27 cellular contexts compared by ENCODE assay signal in genomic region chr3:63876260-63876659, GRCh38. TPM values are rescaled to one million over a fixed set of nuclear protein-coding genes. Genes with fewer than 3 reads are reported as not detected.
DNase-seq lines count a peak whose midpoint lies in the region; ATAC-seq and TF ChIP-seq lines count a peak whose summit lies in the region.
"Had no signal": no experiment of that assay in that cellular context is flagged by ENCODE, and none has a peak within 500 bp of the region (broad histone marks: within the 10 kb centered on the region; RNA-seq: fewer than 3 reads in every experiment).

No MANE protein-coding gene starts in this region.

- CTCF ChIA-PET in WTC11 (lab: Charles Lee): interaction anchor here (1.3 kb wide), 1 partner anchor 19 kb away, joined by 3 read pairs; no protein-coding TSS in a partner anchor

- H3K27ac Mint-ChIP-seq in activated T-helper 17 cell treated with anti-CD3 and anti-CD28 coated beads, Interleukin-2, amount 50 U/mL, for 72 hours: peak overlapping the region; percentile 36
- H3K27ac Mint-ChIP-seq in nephron (peak overlapping the region in 2 of 3 experiments; percentile 29 to 56), WTC11 (no peak overlapping the region)
- H3K27ac Mint-ChIP-seq: HFFc6 had no signal

- H3K27me3 Mint-ChIP-seq in activated T-helper 17 cell treated with anti-CD3 and anti-CD28 coated beads, Interleukin-2, amount 50 U/mL, for 72 hours: no peaks in the 10 kb centered on the region
- H3K27me3 Mint-ChIP-seq in nephron (ENCODE audit: low read depth) (no peaks in the 10 kb centered on the region), WTC11 (ENCODE audit: low read depth) (no peaks in the 10 kb centered on the region)
- H3K27me3 Mint-ChIP-seq: CD4-positive, alpha-beta memory T cell had no signal

- H3K36me3 Mint-ChIP-seq in activated T-helper 17 cell treated with anti-CD3 and anti-CD28 coated beads, Interleukin-2, amount 50 U/mL, for 72 hours (ENCODE audit: low read depth): peaks cover 7% of the 10 kb centered on the region
- H3K36me3 Mint-ChIP-seq in nephron (ENCODE audit: low read depth) (no peaks in the 10 kb centered on the region), WTC11 (no peaks in the 10 kb centered on the region)

- POLR2A ChIA-PET in WTC11 (lab: Charles Lee): interaction anchor here (0.7 kb wide), 1 partner anchor 22 kb away, joined by 3 read pairs; no protein-coding TSS in a partner anchor

- H3K4me3 Mint-ChIP-seq in activated T-helper 17 cell treated with anti-CD3 and anti-CD28 coated beads, Interleukin-2, amount 50 U/mL, for 72 hours: no peak overlapping the region
- H3K4me3 Mint-ChIP-seq in nephron (no peak overlapping the region), WTC11 (no peak overlapping the region)
- H3K4me3 Mint-ChIP-seq: CD4-positive, alpha-beta memory T cell; HFFc6 had no signal

- TF ChIP-seq CTCF in AG09309 (IDR thresholded peaks at IDR 0.05; ENCODE audit: control insufficient read depth, insufficient read depth, low read depth, low read length, missing control alignments) (no peak), LNCaP clone FGC (IDR thresholded peaks at IDR 0.05; ENCODE audit: control insufficient read depth, extremely low read depth, insufficient read depth) (no peak), nephron (IDR thresholded peaks at IDR 0.05; ENCODE audit: unreplicated experiment in 3 of 3) (no peak), WTC11 (IDR thresholded peaks at IDR 0.05) (no peak)

- H3K4me3 ChIP-seq in AG09309 (ENCODE audit: control insufficient read depth, low read depth, low read length) (no peak overlapping the region), LNCaP clone FGC (ENCODE audit: low read depth, low read length) (no peak overlapping the region)
- H3K4me3 ChIP-seq: BLaER1 treated with 17β-estradiol and CSF1 and Interleukin-3, amounts not matched to agents 10 nM and 100 nM; GM12878; GM23248; K562; MG63 had no signal

- no peaks in the 10 kb centered on the region for H3K9me3 Mint-ChIP-seq in activated T-helper 17 cell treated with anti-CD3 and anti-CD28 coated beads, Interleukin-2, amount 50 U/mL, for 72 hours
- H3K9me3 Mint-ChIP-seq in nephron (no peaks in the 10 kb centered on the region), WTC11 (no peaks in the 10 kb centered on the region)
- H3K9me3 Mint-ChIP-seq: CD4-positive, alpha-beta memory T cell; HFFc6 had no signal

- no peak for ATAC-seq in activated T-helper 17 cell treated with anti-CD3 and anti-CD28 coated beads, Interleukin-2, amount 50 U/mL, for 72 hours (replicated peaks)
- ATAC-seq in WTC11: no peak
- ATAC-seq in HG03520 (IDR thresholded peaks at IDR 0.05; ENCODE audit: unreplicated experiment): no peak
- ATAC-seq: GM12878, K562 had no signal

- DNase-seq in AG09309 (ENCODE audit: low read depth) (peak; percentile 16), LNCaP clone FGC (ENCODE audit: low read depth) (peak; percentile 43), WTC11 (ENCODE audit: low spot score) (no peak), amniotic stem cell (lab: John Stamatoyannopoulos, UW) (no peak)
- no peak for DNase-seq in activated naive CD4-positive, alpha-beta T cell treated with Interleukin-2 at 50 U/mL for 16 hours
- DNase-seq: AML-193; CD4-positive, alpha-beta memory T cell; COR-L47; EL; GDM1; GM23248; H7; HFFc6; MG63; NCI-H146; NCI-H1930; NCI-H446; NCI-H524 treated with DMSO at 0.1 percent for 48 hours; NCI-H774 had no signal

- H3K4me1 Mint-ChIP-seq in activated T-helper 17 cell treated with anti-CD3 and anti-CD28 coated beads, Interleukin-2, amount 50 U/mL, for 72 hours: peaks cover 41% of the 10 kb centered on the region
- peaks cover 31% of the 10 kb centered on the region for H3K4me1 Mint-ChIP-seq in nephron
- peaks cover 26% of the 10 kb centered on the region for H3K4me1 Mint-ChIP-seq in WTC11

TF ChIP-seq in WTC11, 78 proteins besides CTCF, POLR2A, EP300 and RAD21:
- TF ChIP-seq ETV6 (CRISPR knock-in tag; IDR thresholded peaks at IDR 0.05) (no peak), E2F5 (CRISPR knock-in tag; IDR thresholded peaks at IDR 0.05) (no peak)
TF ChIP-seq in WTC11: peak in this region for 0.

RNA-seq across cellular contexts. Expression of gene ATXN7, which starts 12.6 kb away (rescaled TPM):
- total RNA-seq in activated T-helper 17 cell treated with anti-CD3 and anti-CD28 coated beads, Interleukin-2, amount 50 U/mL, for 72 hours: 10 to 100 TPM; 38.6 to 50.2 TPM
- 9.3 to 11.7 TPM (median 11.7 TPM) in 3 replicates for total RNA-seq in WTC11 (2021)

RNA-seq across cellular contexts. Expression of gene THOC7, which starts 12.7 kb away (rescaled TPM):
- total RNA-seq in activated T-helper 17 cell treated with anti-CD3 and anti-CD28 coated beads, Interleukin-2, amount 50 U/mL, for 72 hours: 10 to 100 TPM; 40.9 to 64.2 TPM
- total RNA-seq in WTC11 (2021): 53.0 to 59.4 TPM (median 58.4 TPM) in 3 replicates

RNA-seq across cellular contexts. Expression of gene SCAANT1, which starts 35.9 kb away (rescaled TPM):
- 1 to 10 TPM in 1 of 2 donors, not detected in 1; 2.4 TPM for total RNA-seq in activated T-helper 17 cell treated with anti-CD3 and anti-CD28 coated beads, Interleukin-2, amount 50 U/mL, for 72 hours
- 1.3 TPM in 1 of 3 replicates, not detected in the others for total RNA-seq in WTC11 (2021)
- total RNA-seq: CD4-positive, alpha-beta memory T cell; GM23248; H7; HFFc6; HT-29; K562; LHCN-M2 had no signal

RNA-seq across cellular contexts. Expression of gene C3orf49, which starts 57.2 kb away (rescaled TPM):
- not detected for total RNA-seq in activated T-helper 17 cell treated with anti-CD3 and anti-CD28 coated beads, Interleukin-2, amount 50 U/mL, for 72 hours
- total RNA-seq in WTC11 (2021): not detected in 3 replicates
- total RNA-seq: CD4-positive, alpha-beta memory T cell; GM12878; GM23248; H7; HFFc6; HT-29; K562; LHCN-M2 had no signal

Comparison
In these comparisons a context has a peak if more than half of its experiments do, and no peak if none do; other contexts are left out.
1. DNase-seq: peak in AG09309 (single experiment) and LNCaP clone FGC (single experiment); none in activated naive CD4-positive, alpha-beta T cell treated with Interleukin-2 at 50 U/mL for 16 hours (single experiment), WTC11 (single experiment) and amniotic stem cell (single experiment).